1 cellular context compared by ENCODE assay signal in genomic region chr17:59521465-59522126, GRCh38.
TF ChIP-seq lines count a peak whose summit lies in the region.

No MANE protein-coding gene starts in this region.

TF ChIP-seq in K562, 482 proteins besides CTCF, POLR2A, EP300 and RAD21 (continued from another document):
- TF ChIP-seq MTA2 (IDR thresholded peaks at IDR 0.05; ENCODE audit: low read depth), result no peak
- 0 out of 2 replicates have a peak, but pooled peaks have one; percentile 18 for TF ChIP-seq TCF3 (CRISPR knock-in tag; IDR thresholded peaks at IDR 0.05)
- TF ChIP-seq PHTF2 (CRISPR knock-in tag; IDR thresholded peaks at IDR 0.05), result no peak
- peak; percentile 46; the same call in 1 of the 2 replicates for TF ChIP-seq ARID2 (IDR thresholded peaks at IDR 0.05)
- no peak for TF ChIP-seq NR2C2 (CRISPR knock-in tag; IDR thresholded peaks at IDR 0.05)
- peak; percentile 59 for TF ChIP-seq NR2C2 (tag; IDR thresholded peaks at IDR 0.05)
- TF ChIP-seq, protein P1, sequence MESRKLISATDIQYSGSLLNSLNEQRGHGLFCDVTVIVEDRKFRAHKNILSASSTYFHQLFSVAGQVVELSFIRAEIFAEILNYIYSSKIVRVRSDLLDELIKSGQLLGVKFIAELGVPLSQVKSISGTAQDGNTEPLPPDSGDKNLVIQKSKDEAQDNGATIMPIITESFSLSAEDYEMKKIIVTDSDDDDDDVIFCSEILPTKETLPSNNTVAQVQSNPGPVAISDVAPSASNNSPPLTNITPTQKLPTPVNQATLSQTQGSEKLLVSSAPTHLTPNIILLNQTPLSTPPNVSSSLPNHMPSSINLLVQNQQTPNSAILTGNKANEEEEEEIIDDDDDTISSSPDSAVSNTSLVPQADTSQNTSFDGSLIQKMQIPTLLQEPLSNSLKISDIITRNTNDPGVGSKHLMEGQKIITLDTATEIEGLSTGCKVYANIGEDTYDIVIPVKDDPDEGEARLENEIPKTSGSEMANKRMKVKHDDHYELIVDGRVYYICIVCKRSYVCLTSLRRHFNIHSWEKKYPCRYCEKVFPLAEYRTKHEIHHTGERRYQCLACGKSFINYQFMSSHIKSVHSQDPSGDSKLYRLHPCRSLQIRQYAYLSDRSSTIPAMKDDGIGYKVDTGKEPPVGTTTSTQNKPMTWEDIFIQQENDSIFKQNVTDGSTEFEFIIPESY (CRISPR knock-in tag; IDR thresholded peaks at IDR 0.05), result peak; percentile 75; the same call in 1 of the 2 replicates
- TF ChIP-seq MTA3 (IDR thresholded peaks at IDR 0.05; ENCODE audit: borderline replicate concordance), result peak; percentile 28; the same call in 1 of the 2 replicates
- peak; percentile 80 for TF ChIP-seq STAG1 (CRISPR knock-in tag; IDR thresholded peaks at IDR 0.05; ENCODE audit: borderline replicate concordance)
- TF ChIP-seq RCOR1 (IDR thresholded peaks at IDR 0.05; ENCODE audit: borderline replicate concordance in 1 of 2, low read depth in 2 of 2, low read length in 2 of 2), result peak in 1 of 2 experiments; percentile 70; a peak in 2 of 4 replicates
- no peak for TF ChIP-seq TFE3 (CRISPR knock-in tag; IDR thresholded peaks at IDR 0.05)
- TF ChIP-seq SMC3 (conservative IDR thresholded peaks at IDR 0.05; ENCODE audit: insufficient read depth, low read depth, low read length), result peak; percentile 86
- TF ChIP-seq ZNF431 (CRISPR knock-in tag; IDR thresholded peaks at IDR 0.05), result no peak
- TF ChIP-seq MEIS2 (IDR thresholded peaks at IDR 0.05; ENCODE audit: partially characterized antibody), result peak; percentile 13
- TF ChIP-seq BHLHE40 (IDR thresholded peaks at IDR 0.05; ENCODE audit: low read length), result 0 out of 2 replicates have a peak, but pooled peaks have one; percentile 14
